8 cellular contexts compared by ENCODE assay signal in genomic region chr19:5691205-5691929, GRCh38. TPM values are rescaled to one million over a fixed set of nuclear protein-coding genes. Genes with fewer than 3 reads are reported as not detected.
DNase-seq lines count a peak whose midpoint lies in the region; ATAC-seq and TF ChIP-seq lines count a peak whose summit lies in the region.

No MANE protein-coding gene starts in this region.

- ATAC-seq in activated naive CD4-positive, alpha-beta T cell treated with anti-CD3 and anti-CD28 coated beads, Interleukin-2, amount 50 U/mL, for 72 hours = peak in 1 of 2 donors; percentile 4
- peak; percentile 17 to 18 for ATAC-seq in left cardiac atrium
- no peak for ATAC-seq in HG03571 (IDR thresholded peaks at IDR 0.05; ENCODE audit: unreplicated experiment)
- no peak for ATAC-seq in HG02588 (IDR thresholded peaks at IDR 0.05; ENCODE audit: unreplicated experiment)

- peaks cover 19 to 27% of the 10 kb centered on the region in 2 donors for H3K36me3 Mint-ChIP-seq in activated naive CD4-positive, alpha-beta T cell treated with anti-CD3 and anti-CD28 coated beads, Interleukin-2, amount 50 U/mL, for 72 hours

- H3K36me3 ChIP-seq in PC-9 (ENCODE audit: low read depth) = 0 out of 2 replicates have a peak, but pooled peaks cover 9% of the 10 kb centered on the region

- peaks cover 37% of the 10 kb centered on the region for H3K79me2 ChIP-seq in PC-9 (ENCODE audit: low read depth)

- peaks cover 37% of the 10 kb centered on the region for H4K20me1 ChIP-seq in PC-9 (ENCODE audit: insufficient read depth)

- H2AFZ ChIP-seq in PC-9 = no peak overlapping the region

- H3K4me1 ChIP-seq in PC-9 (replicated peaks; ENCODE audit: insufficient read depth) = no peaks in the 10 kb centered on the region

- H3K9me3 ChIP-seq in PC-9 (ENCODE audit: insufficient read depth, low read depth) = no peaks in the 10 kb centered on the region

- H3K4me3 ChIP-seq in PC-9 = peak overlapping the region; percentile 90
- peak overlapping the region; percentile 95 for H3K4me3 ChIP-seq in skeletal muscle cell (ENCODE audit: low read depth, low read length)

- H3K27me3 ChIP-seq in PC-9 (ENCODE audit: insufficient read depth, low read depth) = no peaks in the 10 kb centered on the region

- TF ChIP-seq CTCF in PC-9 (conservative IDR thresholded peaks at IDR 0.05) = no peak

- BruUV-seq in PC-9 (replicated peaks; lab: Mats Ljungman, UMichigan) = no TSS peak

- peak overlapping the region; percentile 71 for H3K4me2 ChIP-seq in PC-9

- peak overlapping the region; percentile 94 for H3K27ac ChIP-seq in PC-9

- CTCF ChIA-PET in PC-9 (lab: Charles Lee) = interaction anchor here (0.6 kb wide), 1 partner anchor 112 kb away, joined by 5 read pairs; no protein-coding TSS in a partner anchor

- H3F3A ChIP-seq in PC-9 (ENCODE audit: insufficient read depth, low read depth) = peaks cover 34% of the 10 kb centered on the region

- DNase-seq in NCI-H1694 (lab: John Stamatoyannopoulos, UW) (peak; percentile 17), NCI-H1694 treated with DMSO at 0.1 percent for 48 hours (lab: John Stamatoyannopoulos, UW) (no peak), PC-9 (peak in 1 of 2 experiments; percentile 47), left cardiac atrium (peak; percentile 84), skeletal muscle cell (ENCODE audit: low read depth) (no peak)
- DNase-seq in activated naive CD4-positive, alpha-beta T cell treated with anti-CD3 and anti-CD28 coated beads, Interleukin-2, amount 50 U/mL, for 72 hours (ENCODE audit: low spot score in 2 of 2) = peak in 1 of 2 donors; percentile 61

- peak overlapping the region; percentile 99 for H3K27ac Mint-ChIP-seq in activated naive CD4-positive, alpha-beta T cell treated with anti-CD3 and anti-CD28 coated beads, Interleukin-2, amount 50 U/mL, for 72 hours

- no peaks in the 10 kb centered on the region for H3K9me3 Mint-ChIP-seq in activated naive CD4-positive, alpha-beta T cell treated with anti-CD3 and anti-CD28 coated beads, Interleukin-2, amount 50 U/mL, for 72 hours

- POLR2A ChIA-PET in PC-9 (lab: Charles Lee; ENCODE audit: unreplicated experiment) = no interaction called here

- no peaks in the 10 kb centered on the region for H3K9me2 ChIP-seq in PC-9 (ENCODE audit: insufficient read depth)

- intact Hi-C loops in PC-9 (cut with micrococcal nuclease; ENCODE audit: unreplicated experiment) = no loop called here
- intact Hi-C loops in left cardiac atrium (cut with DNase I) = no loop called here

RNA-seq across cellular contexts. Expression of gene RPL36, which starts 1.3 kb away (rescaled TPM):
- 772 and 787 TPM in 2 replicates for total RNA-seq in PC-9 (2021)
- total RNA-seq in activated naive CD4-positive, alpha-beta T cell treated with anti-CD3 and anti-CD28 coated beads, Interleukin-2, amount 50 U/mL, for 72 hours = 1,000 to 10,000 TPM; 1,044 to 1,174 TPM
- total RNA-seq in left cardiac atrium = 100 to 1,000 TPM; 500 to 504 TPM

RNA-seq across cellular contexts. Expression of gene HSD11B1L, which starts 10.5 kb away (rescaled TPM):
- total RNA-seq in PC-9 (2021) = 7.5 and 11.9 TPM in 2 replicates
- total RNA-seq in activated naive CD4-positive, alpha-beta T cell treated with anti-CD3 and anti-CD28 coated beads, Interleukin-2, amount 50 U/mL, for 72 hours = 1 to 10 TPM; 3.2 to 5.2 TPM
- 1 to 10 TPM; 4.0 to 4.4 TPM for total RNA-seq in left cardiac atrium

RNA-seq across cellular contexts. Expression of gene MICOS13, which starts 11.1 kb away (rescaled TPM):
- 31.1 and 34.7 TPM in 2 replicates for total RNA-seq in PC-9 (2021)
- total RNA-seq in activated naive CD4-positive, alpha-beta T cell treated with anti-CD3 and anti-CD28 coated beads, Interleukin-2, amount 50 U/mL, for 72 hours = 10 to 100 TPM; 32.0 to 47.2 TPM
- total RNA-seq in left cardiac atrium = 100 to 1,000 TPM; 127 to 142 TPM

RNA-seq across cellular contexts. Expression of gene LONP1, which starts 28.6 kb away (rescaled TPM):
- total RNA-seq in PC-9 (2021) = 78.2 and 140 TPM in 2 replicates
- total RNA-seq in activated naive CD4-positive, alpha-beta T cell treated with anti-CD3 and anti-CD28 coated beads, Interleukin-2, amount 50 U/mL, for 72 hours = 100 to 1,000 TPM; 178 to 359 TPM
- total RNA-seq in left cardiac atrium = 10 to 100 TPM; 51.4 to 57.1 TPM

RNA-seq across cellular contexts. Expression of gene CATSPERD, which starts 29.1 kb away (rescaled TPM):
- total RNA-seq in PC-9 (2021) (not detected in 2 replicates), left cardiac atrium (not detected)
- total RNA-seq in activated naive CD4-positive, alpha-beta T cell treated with anti-CD3 and anti-CD28 coated beads, Interleukin-2, amount 50 U/mL, for 72 hours = not detected

Comparison
In these comparisons a context has a peak if more than half of its experiments do, and no peak if none do; other contexts are left out.
1. DNase-seq: peak in NCI-H1694 (single experiment) and left cardiac atrium (single experiment); none in NCI-H1694 treated with DMSO at 0.1 percent for 48 hours (single experiment) and skeletal muscle cell (single experiment).
2. ATAC-seq: peak in left cardiac atrium (2 of 2); none in HG03571 (single experiment) and HG02588 (single experiment).